2 cellular contexts compared by ENCODE assay signal in genomic region chr1:27637052-27637451, GRCh38.
TF ChIP-seq lines count a peak whose summit lies in the region.

No MANE protein-coding gene starts in this region.

TF ChIP-seq in IMR-90, 13 proteins besides CTCF, POLR2A, EP300 and RAD21:
- TF ChIP-seq BHLHE40 (IDR thresholded peaks at IDR 0.05; ENCODE audit: low read depth, low read length), result no peak
- TF ChIP-seq CHD1 (IDR thresholded peaks at IDR 0.05; ENCODE audit: low read depth, low read length), result no peak
- TF ChIP-seq FOS (IDR thresholded peaks at IDR 0.05; ENCODE audit: low read depth, low read length), result no peak
TF ChIP-seq in IMR-90: peak in this region for 0.

TF ChIP-seq in HepG2, 621 proteins besides CTCF, POLR2A, EP300 and RAD21:
- TF ChIP-seq PITX1 (CRISPR knock-in tag; IDR thresholded peaks at IDR 0.05) (no peak), ZNF704 (CRISPR knock-in tag; IDR thresholded peaks at IDR 0.05; ENCODE audit: borderline replicate concordance) (no peak)
TF ChIP-seq in HepG2: peak in this region for 0.
